14 cellular contexts compared by ENCODE assay signal in the genomic region with DNA sequence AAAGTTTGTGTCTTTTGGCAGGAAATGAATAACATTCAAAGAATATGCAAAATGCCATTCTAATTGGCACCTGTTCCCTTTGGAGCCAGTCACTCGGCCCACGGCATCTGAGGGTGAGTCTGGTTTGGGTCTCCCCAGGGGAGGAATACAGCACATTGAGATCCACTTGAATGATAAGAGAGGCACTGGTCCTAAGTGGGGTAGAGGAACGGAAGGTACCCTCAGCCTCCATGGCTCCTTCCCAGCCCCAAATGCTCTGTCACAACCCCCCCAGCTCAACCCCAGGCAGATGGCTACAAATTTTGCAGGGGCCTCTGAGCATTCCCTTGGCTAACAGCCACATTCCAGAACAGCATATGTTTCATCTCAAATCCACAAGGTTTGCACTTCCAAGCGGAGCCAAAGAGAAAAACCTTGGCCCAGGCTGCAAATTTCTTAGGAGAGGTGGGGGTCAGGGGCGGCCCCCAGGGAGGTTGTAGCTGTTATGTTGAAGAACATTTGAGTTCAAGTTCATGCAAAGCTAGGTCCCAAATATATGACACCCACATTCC.
DNase-seq lines count a peak whose midpoint lies in the region; TF ChIP-seq lines count a peak whose summit lies in the region.
"Had no signal": no experiment of that assay in that cellular context is flagged by ENCODE, and none has a peak within 500 bp of the region (broad histone marks: within the 10 kb centered on the region; RNA-seq: fewer than 3 reads in every experiment).

No MANE protein-coding gene starts in this region.

- H3K23ac ChIP-seq in mesendoderm (ENCODE audit: low read length) = no peak overlapping the region

- H3K36me3 Mint-ChIP-seq in activated naive CD4-positive, alpha-beta T cell treated with anti-CD3 and anti-CD28 coated beads, Interleukin-2, amount 10 ng/mL, durations not matched to agents 7 days and 5 days = no peaks in the 10 kb centered on the region
- H3K36me3 Mint-ChIP-seq in chondrocyte (ENCODE audit: low read depth) = no peaks in the 10 kb centered on the region
- no peaks in the 10 kb centered on the region for H3K36me3 Mint-ChIP-seq in type B pancreatic cell

- H4K5ac ChIP-seq in mesendoderm (ENCODE audit: low read length) = no peak overlapping the region

- no peak overlapping the region for H2AK5ac ChIP-seq in mesendoderm (ENCODE audit: low read length)

- H2BK5ac ChIP-seq in mesendoderm (ENCODE audit: low read length) = no peak overlapping the region

- H3K4me1 Mint-ChIP-seq in activated naive CD4-positive, alpha-beta T cell treated with anti-CD3 and anti-CD28 coated beads, Interleukin-2, amount 10 ng/mL, durations not matched to agents 7 days and 5 days = no peaks in the 10 kb centered on the region
- H3K4me1 Mint-ChIP-seq in chondrocyte (ENCODE audit: low read depth) = peaks cover 57% of the 10 kb centered on the region
- H3K4me1 Mint-ChIP-seq in type B pancreatic cell (ENCODE audit: unreplicated experiment) = peaks cover 55% of the 10 kb centered on the region
- H3K4me1 Mint-ChIP-seq: activated CD4-positive, alpha-beta T cell treated with anti-CD3 and anti-CD28 coated beads, Interleukin-2, amount 10 ng/mL, durations not matched to agents 24 days and 14 days had no signal

- DNase-seq in activated naive CD4-positive, alpha-beta T cell treated with anti-CD3 and anti-CD28 coated beads, Interleukin-2, amount 10 ng/mL, durations not matched to agents 7 days and 5 days = peak; percentile 6
- no peak for DNase-seq in activated naive CD4-positive, alpha-beta T cell treated with anti-CD3 and anti-CD28 coated beads, Interleukin-2, amount 50 U/mL, for 16 hours
- DNase-seq in chondrocyte (ENCODE audit: low spot score) (peak; percentile 51), mesendoderm (peak; percentile 42), type B pancreatic cell (ENCODE audit: extremely low spot score, unreplicated experiment) (no peak), NCI-H1417 (lab: John Stamatoyannopoulos, UW) (no peak)
- no peak for DNase-seq in stimulated activated CD4-positive, alpha-beta T cell treated with anti-CD3 and anti-CD28 coated beads, Interleukin-4, amount 100 ng/mL, for 4 hours
- no peak for DNase-seq in stimulated activated CD4-positive, alpha-beta T cell treated with anti-CD3 and anti-CD28 coated beads, Interleukin-2, amount 100 ng/mL, for 48 hours
- DNase-seq: activated CD4-positive, alpha-beta T cell treated with anti-CD3 and anti-CD28 coated beads, Interleukin-2, amount 10 ng/mL, durations not matched to agents 24 days and 14 days; activated naive CD4-positive, alpha-beta T cell; DMS53; KG1; SHP77 treated with DMSO at 0.1 percent for 48 hours had no signal

- TF ChIP-seq CTCF in chondrocyte (IDR thresholded peaks at IDR 0.05) = no peak
- no peak for TF ChIP-seq CTCF in type B pancreatic cell (conservative IDR thresholded peaks at IDR 0.05)

- peaks cover 4% of the 10 kb centered on the region for H3K4me1 ChIP-seq in mesendoderm (ENCODE audit: control insufficient read depth, low read depth, low read length)
- H3K4me1 ChIP-seq: parathyroid adenoma had no signal

- no peaks in the 10 kb centered on the region for H3K79me1 ChIP-seq in mesendoderm (ENCODE audit: low read length)

- H3K36me3 ChIP-seq in mesendoderm (ENCODE audit: control insufficient read depth, insufficient read depth, low read length) = no peaks in the 10 kb centered on the region

- H3K27me3 ChIP-seq in mesendoderm (ENCODE audit: insufficient read depth, low read length, poor library complexity) = no peaks in the 10 kb centered on the region

- H3K18ac ChIP-seq in mesendoderm (ENCODE audit: low read length) = no peak overlapping the region

- H3K4me2 ChIP-seq in mesendoderm (ENCODE audit: low read length) = no peak overlapping the region

- no peak overlapping the region for H3K4ac ChIP-seq in mesendoderm (ENCODE audit: low read depth, low read length)

- H2BK120ac ChIP-seq in mesendoderm (ENCODE audit: low read depth, low read length) = no peak overlapping the region

- no peak overlapping the region for H3K27ac Mint-ChIP-seq in activated naive CD4-positive, alpha-beta T cell treated with anti-CD3 and anti-CD28 coated beads, Interleukin-2, amount 10 ng/mL, durations not matched to agents 7 days and 5 days
- H3K27ac Mint-ChIP-seq in chondrocyte (ENCODE audit: unreplicated experiment) (peak overlapping the region; percentile 68), type B pancreatic cell (peak overlapping the region; percentile 40)
- H3K27ac Mint-ChIP-seq: activated CD4-positive, alpha-beta T cell treated with anti-CD3 and anti-CD28 coated beads, Interleukin-2, amount 10 ng/mL, durations not matched to agents 24 days and 14 days had no signal

- H3K4me3 Mint-ChIP-seq in activated naive CD4-positive, alpha-beta T cell treated with anti-CD3 and anti-CD28 coated beads, Interleukin-2, amount 10 ng/mL, durations not matched to agents 7 days and 5 days = no peak overlapping the region
- H3K4me3 Mint-ChIP-seq in chondrocyte (ENCODE audit: unreplicated experiment) (peak overlapping the region; percentile 13), type B pancreatic cell (peak overlapping the region; percentile 44)
- H3K4me3 Mint-ChIP-seq: activated CD4-positive, alpha-beta T cell treated with anti-CD3 and anti-CD28 coated beads, Interleukin-2, amount 10 ng/mL, durations not matched to agents 24 days and 14 days had no signal

- H3K27ac ChIP-seq in mesendoderm (ENCODE audit: low read depth, low read length) = no peak overlapping the region
- H3K27ac ChIP-seq: parathyroid adenoma had no signal

- WGBS in mesendoderm (ENCODE audit: extremely low coverage, insufficient coverage, low lambda C conversion rate) = no CpG with 5 or more reads among the region's 5 CpGs

- no peak overlapping the region for H3K4me3 ChIP-seq in mesendoderm (ENCODE audit: low read length)

- H4K8ac ChIP-seq in mesendoderm (ENCODE audit: low read depth, low read length) = no peak overlapping the region

- CTCF ChIA-PET in activated naive CD4-positive, alpha-beta T cell treated with anti-CD3 and anti-CD28 coated beads, Interleukin-2, amount 10 ng/mL, durations not matched to agents 7 days and 5 days (lab: Charles Lee) = no interaction called here

- no peaks in the 10 kb centered on the region for H3K79me2 ChIP-seq in mesendoderm (ENCODE audit: control insufficient read depth, insufficient read depth, low read length)
- H3K79me2 ChIP-seq: parathyroid adenoma had no signal

- no peak overlapping the region for H2BK15ac ChIP-seq in mesendoderm (replicated peaks; ENCODE audit: low read depth)

- no peaks in the 10 kb centered on the region for H3K9me3 Mint-ChIP-seq in activated naive CD4-positive, alpha-beta T cell treated with anti-CD3 and anti-CD28 coated beads, Interleukin-2, amount 10 ng/mL, durations not matched to agents 7 days and 5 days
- H3K9me3 Mint-ChIP-seq in chondrocyte (ENCODE audit: low read depth) = no peaks in the 10 kb centered on the region
- no peaks in the 10 kb centered on the region for H3K9me3 Mint-ChIP-seq in type B pancreatic cell
- H3K9me3 Mint-ChIP-seq: activated CD4-positive, alpha-beta T cell treated with anti-CD3 and anti-CD28 coated beads, Interleukin-2, amount 10 ng/mL, durations not matched to agents 24 days and 14 days had no signal

- H3K27me3 Mint-ChIP-seq in activated naive CD4-positive, alpha-beta T cell treated with anti-CD3 and anti-CD28 coated beads, Interleukin-2, amount 10 ng/mL, durations not matched to agents 7 days and 5 days = peaks cover 43% of the 10 kb centered on the region
- no peaks in the 10 kb centered on the region for H3K27me3 Mint-ChIP-seq in chondrocyte (ENCODE audit: low read depth)
- H3K27me3 Mint-ChIP-seq in type B pancreatic cell = no peaks in the 10 kb centered on the region

- peak overlapping the region; percentile 22 for H3K56ac ChIP-seq in mesendoderm (ENCODE audit: low read length)

- H3K9ac ChIP-seq in mesendoderm (ENCODE audit: low read length) = no peak overlapping the region
- H3K9ac ChIP-seq: parathyroid adenoma had no signal

Comparison
In these comparisons a context has a peak if more than half of its experiments do, and no peak if none do; other contexts are left out.
1. DNase-seq: peak in activated naive CD4-positive, alpha-beta T cell treated with anti-CD3 and anti-CD28 coated beads, Interleukin-2, amount 10 ng/mL, durations not matched to agents 7 days and 5 days (single experiment), chondrocyte (single experiment) and mesendoderm (single experiment); none in activated naive CD4-positive, alpha-beta T cell treated with anti-CD3 and anti-CD28 coated beads, Interleukin-2, amount 50 U/mL, for 16 hours (single experiment), type B pancreatic cell (single experiment), stimulated activated CD4-positive, alpha-beta T cell treated with anti-CD3 and anti-CD28 coated beads, Interleukin-4, amount 100 ng/mL, for 4 hours (0 of 2), stimulated activated CD4-positive, alpha-beta T cell treated with anti-CD3 and anti-CD28 coated beads, Interleukin-2, amount 100 ng/mL, for 48 hours (0 of 2) and NCI-H1417 (0 of 3).